ENCODE assay signal across 8 cellular contexts in the genomic region with DNA sequence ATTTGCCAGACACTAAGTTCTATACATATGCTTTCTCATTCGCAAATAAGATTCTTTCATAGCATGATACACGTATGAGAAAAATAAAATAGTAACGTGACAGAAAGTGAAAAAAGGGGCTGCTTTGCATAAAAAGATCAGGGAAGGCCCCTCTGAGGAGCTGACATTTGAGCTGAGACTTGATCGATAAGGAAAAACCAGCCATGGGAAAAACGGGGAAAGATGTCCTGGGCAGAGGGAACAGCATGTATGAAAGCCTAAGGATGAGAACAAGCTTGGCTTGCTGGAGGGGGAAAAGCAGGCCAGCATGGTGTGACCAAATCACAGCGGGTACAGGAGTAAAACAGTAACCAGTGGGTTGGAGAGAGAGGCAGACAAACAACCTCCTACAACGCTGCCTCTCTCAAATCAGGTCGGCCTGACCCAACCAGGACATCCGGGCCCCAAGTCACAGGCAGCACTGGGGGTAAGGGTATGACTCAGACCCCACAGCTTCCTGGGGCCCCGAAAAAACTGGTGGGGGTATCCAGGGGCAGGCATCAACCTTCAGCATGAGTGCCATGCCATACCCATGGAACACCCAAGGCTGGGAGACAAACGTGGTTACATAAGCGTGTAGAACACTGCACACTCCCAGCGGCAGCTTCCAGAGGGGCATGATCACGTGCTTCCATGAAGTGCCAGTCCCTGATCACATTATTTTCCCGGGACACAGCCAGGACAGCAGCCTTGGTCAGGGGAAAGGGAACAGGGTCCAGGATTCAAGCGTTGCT. TPM values are rescaled to one million over a fixed set of nuclear protein-coding genes. Genes with fewer than 3 reads are reported as not detected.
DNase-seq lines count a peak whose midpoint lies in the region; ATAC-seq and TF ChIP-seq lines count a peak whose summit lies in the region.

No MANE protein-coding gene starts in this region.

- ATAC-seq in HG03196 (IDR thresholded peaks at IDR 0.05; ENCODE audit: unreplicated experiment) = peak; percentile 43

- H3K4me1 ChIP-seq in ascending aorta = peaks cover 7 to 24% of the 10 kb centered on the region in 2 donors
- H3K4me1 ChIP-seq in HAP-1 = peaks cover 11% of the 10 kb centered on the region

- peak overlapping the region; percentile 66 to 99 (median 90) for H3K27ac Mint-ChIP-seq in immature natural killer cell

- peak overlapping the region in 1 of 2 donors; percentile 91 for H3K4me3 ChIP-seq in ascending aorta
- no peak overlapping the region for H3K4me3 ChIP-seq in HAP-1

- intact Hi-C loops in ascending aorta (cut with DNase I) = no loop called here

- no peak overlapping the region for H3K27ac ChIP-seq in ascending aorta

- peak; percentile 77 for DNase-seq in GM19240 (ENCODE audit: insufficient read length, low spot score)
- peak; percentile 84 for DNase-seq in activated CD8-positive, alpha-beta memory T cell treated with anti-CD3 and anti-CD28 coated beads for 24 hours
- DNase-seq in immature natural killer cell = peak in 1 of 3 donors; percentile 57
- peak; percentile 22 to 29 for DNase-seq in stimulated activated CD8-positive, alpha-beta memory T cell treated with anti-CD3 and anti-CD28 coated beads, Interleukin-7, amount 100 ng/mL, for 1 hour (ENCODE audit: low read depth in 2 of 2)
- DNase-seq in ascending aorta (ENCODE audit: low spot score in 2 of 2) = no peak
- DNase-seq in HAP-1 (ENCODE audit: low spot score in 2 of 2) = no peak
- DNase-seq in ecto neural progenitor cell (ENCODE audit: low spot score) = no peak

- H3K4me3 Mint-ChIP-seq in immature natural killer cell = peak overlapping the region; percentile 41 to 98 (median 88)

- H3K36me3 ChIP-seq in ascending aorta = no peaks in the 10 kb centered on the region
- no peaks in the 10 kb centered on the region; the same call in 1 of the 2 replicates for H3K36me3 ChIP-seq in HAP-1 (replicated peaks)

- peaks cover 2 to 27% (median 11%) of the 10 kb centered on the region in 3 donors for H3K27me3 Mint-ChIP-seq in immature natural killer cell (ENCODE audit: low read depth in 3 of 3)

- peaks cover 71 to 85% of the 10 kb centered on the region in 2 donors for H3K4me1 Mint-ChIP-seq in immature natural killer cell

- peaks cover 0 to 16% (median 10%) of the 10 kb centered on the region in 3 donors for H3K36me3 Mint-ChIP-seq in immature natural killer cell

- H3K27me3 ChIP-seq in ascending aorta (no peaks in the 10 kb centered on the region), HAP-1 (ENCODE audit: low read depth) (no peaks in the 10 kb centered on the region)

- H3K9me3 Mint-ChIP-seq in immature natural killer cell = no peaks in the 10 kb centered on the region

- no peak for TF ChIP-seq CTCF in ascending aorta (IDR thresholded peaks at IDR 0.05)

- no peaks in the 10 kb centered on the region for H3K9me3 ChIP-seq in ascending aorta
- no peaks in the 10 kb centered on the region for H3K9me3 ChIP-seq in HAP-1

- in situ Hi-C loops in HAP-1 (cut with MboI; ENCODE audit: low sequenced_read_pairs) = loop anchor here (25.0 kb wide), 1 partner anchor 616 kb away; no protein-coding TSS in a partner anchor

RNA-seq across cellular contexts. Expression of gene TNIP1, which starts 2.2 kb away (rescaled TPM):
- 10 to 100 TPM; 21.8 to 62.4 (median 40.2) TPM for polyA plus RNA-seq in immature natural killer cell
- 54.6 TPM for total RNA-seq in ascending aorta

RNA-seq across cellular contexts. Expression of gene GPX3, which starts 58.3 kb away (rescaled TPM):
- under 1 TPM in 1 of 3 donors, not detected in 2; 0.96 TPM for polyA plus RNA-seq in immature natural killer cell
- total RNA-seq in ascending aorta = 2,056 TPM

Comparison
In these comparisons a context has a peak if more than half of its experiments do, and no peak if none do; other contexts are left out.
1. DNase-seq: peak in GM19240 (single experiment), activated CD8-positive, alpha-beta memory T cell treated with anti-CD3 and anti-CD28 coated beads for 24 hours (single experiment) and stimulated activated CD8-positive, alpha-beta memory T cell treated with anti-CD3 and anti-CD28 coated beads, Interleukin-7, amount 100 ng/mL, for 1 hour (2 of 2); none in ascending aorta (0 of 2), HAP-1 (0 of 2) and ecto neural progenitor cell (single experiment).